1 cellular context compared by ENCODE assay signal in genomic region chr12:50520808-50521207, GRCh38.
TF ChIP-seq lines count a peak whose summit lies in the region.

No MANE protein-coding gene starts in this region.

TF ChIP-seq in HepG2, 621 proteins besides CTCF, POLR2A, EP300 and RAD21:
- TF ChIP-seq DNMT3B (CRISPR knock-in tag; conservative IDR thresholded peaks at IDR 0.05) (no peak), SNAPC4 (CRISPR knock-in tag; IDR thresholded peaks at IDR 0.05) (no peak), NFRKB (IDR thresholded peaks at IDR 0.05) (no peak), PAF1 (CRISPR knock-in tag; IDR thresholded peaks at IDR 0.05) (no peak), DMAP1 (CRISPR knock-in tag; IDR thresholded peaks at IDR 0.05) (no peak), GTF3A (CRISPR knock-in tag; conservative IDR thresholded peaks at IDR 0.05) (no peak), ZNF160 (CRISPR knock-in tag; IDR thresholded peaks at IDR 0.05) (no peak), NPAS2 (CRISPR knock-in tag; IDR thresholded peaks at IDR 0.05; ENCODE audit: borderline replicate concordance) (no peak), KLF11 (CRISPR knock-in tag; IDR thresholded peaks at IDR 0.05) (no peak), CHD4 (IDR thresholded peaks at IDR 0.05; ENCODE audit: borderline replicate concordance, low read length) (no peak), ZBTB37 (CRISPR knock-in tag; IDR thresholded peaks at IDR 0.05) (no peak), ZFP82 (CRISPR knock-in tag; IDR thresholded peaks at IDR 0.05; ENCODE audit: borderline replicate concordance) (no peak), ZFP36 (IDR thresholded peaks at IDR 0.05; ENCODE audit: borderline replicate concordance, low read depth, low read length, partially characterized antibody) (no peak), ZNF350 (CRISPR knock-in tag; IDR thresholded peaks at IDR 0.05; ENCODE audit: borderline replicate concordance, low read depth) (no peak), ZNF567 (CRISPR knock-in tag; IDR thresholded peaks at IDR 0.05; ENCODE audit: borderline replicate concordance) (no peak)
